ENCODE assay signal across 1 cellular context in the genomic region with DNA sequence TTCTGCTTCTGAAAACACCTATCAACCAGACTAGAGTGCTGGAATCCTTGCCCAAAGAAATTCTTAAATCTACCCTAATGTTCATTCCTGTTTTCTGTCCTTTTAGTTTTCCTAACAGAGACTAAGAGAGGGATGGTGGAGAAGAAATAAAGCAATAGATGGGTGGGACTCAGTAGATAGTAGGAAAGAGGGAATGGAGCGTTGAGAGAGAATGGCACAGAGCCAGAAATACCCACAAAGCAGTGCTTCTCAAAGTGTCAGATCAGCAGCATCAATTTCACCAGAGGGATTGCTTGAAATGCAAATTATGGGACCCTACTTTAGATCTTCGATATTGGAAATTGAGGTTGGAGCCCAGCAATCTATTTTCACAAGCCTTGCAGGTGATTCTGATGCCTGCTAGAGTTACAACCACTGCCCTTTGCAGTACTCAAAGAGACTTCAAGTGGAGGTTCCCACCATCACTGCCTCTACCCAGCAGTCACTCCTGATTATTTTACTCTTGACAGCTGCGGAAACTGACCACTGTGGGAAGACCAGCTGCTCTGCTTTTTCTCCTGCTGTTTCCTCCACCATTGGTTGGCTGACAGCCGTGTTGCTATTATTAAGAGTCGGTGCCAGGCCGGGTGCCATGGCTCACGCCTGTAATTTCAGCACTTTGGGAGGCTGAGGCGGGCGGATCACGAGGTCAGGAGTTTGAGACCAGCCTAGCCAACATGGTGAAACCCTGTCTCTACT.
TF ChIP-seq lines count a peak whose summit lies in the region.

No MANE protein-coding gene starts in this region.

TF ChIP-seq in K562, 482 proteins besides CTCF, POLR2A, EP300 and RAD21:
- TF ChIP-seq NFIC (IDR thresholded peaks at IDR 0.05): peak; percentile 90
- TF ChIP-seq, protein P1, sequence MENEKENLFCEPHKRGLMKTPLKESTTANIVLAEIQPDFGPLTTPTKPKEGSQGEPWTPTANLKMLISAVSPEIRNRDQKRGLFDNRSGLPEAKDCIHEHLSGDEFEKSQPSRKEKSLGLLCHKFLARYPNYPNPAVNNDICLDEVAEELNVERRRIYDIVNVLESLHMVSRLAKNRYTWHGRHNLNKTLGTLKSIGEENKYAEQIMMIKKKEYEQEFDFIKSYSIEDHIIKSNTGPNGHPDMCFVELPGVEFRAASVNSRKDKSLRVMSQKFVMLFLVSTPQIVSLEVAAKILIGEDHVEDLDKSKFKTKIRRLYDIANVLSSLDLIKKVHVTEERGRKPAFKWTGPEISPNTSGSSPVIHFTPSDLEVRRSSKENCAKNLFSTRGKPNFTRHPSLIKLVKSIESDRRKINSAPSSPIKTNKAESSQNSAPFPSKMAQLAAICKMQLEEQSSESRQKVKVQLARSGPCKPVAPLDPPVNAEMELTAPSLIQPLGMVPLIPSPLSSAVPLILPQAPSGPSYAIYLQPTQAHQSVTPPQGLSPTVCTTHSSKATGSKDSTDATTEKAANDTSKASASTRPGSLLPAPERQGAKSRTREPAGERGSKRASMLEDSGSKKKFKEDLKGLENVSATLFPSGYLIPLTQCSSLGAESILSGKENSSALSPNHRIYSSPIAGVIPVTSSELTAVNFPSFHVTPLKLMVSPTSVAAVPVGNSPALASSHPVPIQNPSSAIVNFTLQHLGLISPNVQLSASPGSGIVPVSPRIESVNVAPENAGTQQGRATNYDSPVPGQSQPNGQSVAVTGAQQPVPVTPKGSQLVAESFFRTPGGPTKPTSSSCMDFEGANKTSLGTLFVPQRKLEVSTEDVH (IDR thresholded peaks at IDR 0.05; ENCODE audit: low read depth, partially characterized antibody): peak; percentile 16
- TF ChIP-seq ZBTB7A (IDR thresholded peaks at IDR 0.05; ENCODE audit: borderline replicate concordance, control insufficient read depth, low read depth, low read length): no peak
- TF ChIP-seq, protein P2, sequence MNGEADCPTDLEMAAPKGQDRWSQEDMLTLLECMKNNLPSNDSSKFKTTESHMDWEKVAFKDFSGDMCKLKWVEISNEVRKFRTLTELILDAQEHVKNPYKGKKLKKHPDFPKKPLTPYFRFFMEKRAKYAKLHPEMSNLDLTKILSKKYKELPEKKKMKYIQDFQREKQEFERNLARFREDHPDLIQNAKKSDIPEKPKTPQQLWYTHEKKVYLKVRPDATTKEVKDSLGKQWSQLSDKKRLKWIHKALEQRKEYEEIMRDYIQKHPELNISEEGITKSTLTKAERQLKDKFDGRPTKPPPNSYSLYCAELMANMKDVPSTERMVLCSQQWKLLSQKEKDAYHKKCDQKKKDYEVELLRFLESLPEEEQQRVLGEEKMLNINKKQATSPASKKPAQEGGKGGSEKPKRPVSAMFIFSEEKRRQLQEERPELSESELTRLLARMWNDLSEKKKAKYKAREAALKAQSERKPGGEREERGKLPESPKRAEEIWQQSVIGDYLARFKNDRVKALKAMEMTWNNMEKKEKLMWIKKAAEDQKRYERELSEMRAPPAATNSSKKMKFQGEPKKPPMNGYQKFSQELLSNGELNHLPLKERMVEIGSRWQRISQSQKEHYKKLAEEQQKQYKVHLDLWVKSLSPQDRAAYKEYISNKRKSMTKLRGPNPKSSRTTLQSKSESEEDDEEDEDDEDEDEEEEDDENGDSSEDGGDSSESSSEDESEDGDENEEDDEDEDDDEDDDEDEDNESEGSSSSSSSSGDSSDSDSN (IDR thresholded peaks at IDR 0.05; ENCODE audit: borderline replicate concordance in 1 of 2, low read depth in 2 of 2, low read length in 2 of 2): no peak
- TF ChIP-seq TAF1 (IDR thresholded peaks at IDR 0.05; ENCODE audit: control insufficient read depth, extremely low read depth, insufficient read depth, low read length, severe bottlenecking): no peak
- no peak for TF ChIP-seq EHMT2 (IDR thresholded peaks at IDR 0.05)
- TF ChIP-seq, protein P3, sequence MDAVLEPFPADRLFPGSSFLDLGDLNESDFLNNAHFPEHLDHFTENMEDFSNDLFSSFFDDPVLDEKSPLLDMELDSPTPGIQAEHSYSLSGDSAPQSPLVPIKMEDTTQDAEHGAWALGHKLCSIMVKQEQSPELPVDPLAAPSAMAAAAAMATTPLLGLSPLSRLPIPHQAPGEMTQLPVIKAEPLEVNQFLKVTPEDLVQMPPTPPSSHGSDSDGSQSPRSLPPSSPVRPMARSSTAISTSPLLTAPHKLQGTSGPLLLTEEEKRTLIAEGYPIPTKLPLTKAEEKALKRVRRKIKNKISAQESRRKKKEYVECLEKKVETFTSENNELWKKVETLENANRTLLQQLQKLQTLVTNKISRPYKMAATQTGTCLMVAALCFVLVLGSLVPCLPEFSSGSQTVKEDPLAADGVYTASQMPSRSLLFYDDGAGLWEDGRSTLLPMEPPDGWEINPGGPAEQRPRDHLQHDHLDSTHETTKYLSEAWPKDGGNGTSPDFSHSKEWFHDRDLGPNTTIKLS (IDR thresholded peaks at IDR 0.05; ENCODE audit: borderline replicate concordance, low read depth): no peak
- TF ChIP-seq ZBED1 (IDR thresholded peaks at IDR 0.05): no peak
